Comparison of ENCODE assay signal across 9 cellular contexts in the genomic region with DNA sequence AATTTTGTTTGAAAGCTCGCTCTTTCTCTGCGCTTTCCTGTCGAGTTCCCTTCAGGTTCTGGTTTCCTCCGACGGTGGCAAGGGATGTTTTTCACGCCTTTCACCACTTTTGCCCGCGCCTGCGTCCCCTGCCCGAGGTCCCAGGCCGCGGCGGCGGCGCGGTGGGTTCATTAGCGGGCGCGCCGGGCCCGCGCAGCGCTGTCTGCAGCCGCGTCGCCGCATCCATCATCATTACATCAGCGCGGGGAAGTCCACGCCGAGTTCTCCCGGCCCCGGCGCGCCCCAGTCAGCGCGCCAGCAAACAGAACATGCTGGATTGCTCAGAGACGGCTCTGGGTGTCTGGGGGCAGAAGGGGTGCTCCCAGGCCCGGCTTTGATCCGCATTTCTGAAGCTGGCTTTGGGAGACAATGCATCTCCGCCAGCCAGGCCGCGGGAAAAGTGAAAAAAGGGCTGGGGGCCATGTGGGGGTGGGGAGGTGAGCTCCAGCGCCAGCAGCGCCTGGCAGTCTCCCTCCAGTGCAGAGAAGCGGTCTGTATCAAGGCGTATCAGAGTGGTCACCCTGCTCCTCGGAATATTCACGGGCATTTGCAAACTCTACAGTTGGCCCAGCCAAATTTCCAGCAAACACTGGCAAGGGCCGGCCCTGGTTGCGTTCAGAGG. TPM values are rescaled to one million over a fixed set of nuclear protein-coding genes. Genes with fewer than 3 reads are reported as not detected.
A peak's percentile ranks its signal among the peaks of the same experiment; 100 is the strongest.
DNase-seq lines count a peak whose midpoint lies in the region; ATAC-seq lines count a peak whose summit lies in the region.
"Had no signal": no experiment of that assay in that cellular context is flagged by ENCODE, and none has a peak within 500 bp of the region (broad histone marks: within the 10 kb centered on the region; RNA-seq: fewer than 3 reads in every experiment).

No MANE protein-coding gene starts in this region.

- no peaks in the 10 kb centered on the region for H3K9me3 ChIP-seq in iPS DF 6.9 (ENCODE audit: control insufficient read depth, insufficient read depth, low read length)

- no peak overlapping the region for H3K27ac ChIP-seq in iPS DF 6.9 (ENCODE audit: low read length)
- H3K27ac ChIP-seq: 22Rv1 had no signal

- H3K4me1 Mint-ChIP-seq in activated T-helper 1 cell treated with anti-CD3 and anti-CD28 coated beads, Interleukin-12 subunit alpha, Interleukin-12 subunit beta, Interleukin-2, Interleukin-4 antibody, amounts not matched to agents 30 ng/mL and 10 ng/mL and 1 ng/mL, durations not matched to agents 14 hours and 24 hours and 36 hours (ENCODE audit: low read depth) = peaks cover 5% of the 10 kb centered on the region

- peaks cover 2% of the 10 kb centered on the region; the same call in 1 of the 2 replicates for H3K4me1 ChIP-seq in iPS DF 6.9 (ENCODE audit: control insufficient read depth, insufficient read depth, low read length)

- no peaks in the 10 kb centered on the region for H3K27me3 ChIP-seq in iPS DF 6.9 (ENCODE audit: control insufficient read depth, insufficient read depth, low read length)

- no peaks in the 10 kb centered on the region for H3K36me3 Mint-ChIP-seq in activated T-helper 1 cell treated with anti-CD3 and anti-CD28 coated beads, Interleukin-12 subunit alpha, Interleukin-12 subunit beta, Interleukin-2, Interleukin-4 antibody, amounts not matched to agents 30 ng/mL and 10 ng/mL and 1 ng/mL, durations not matched to agents 14 hours and 24 hours and 36 hours (ENCODE audit: low read depth)

- no peaks in the 10 kb centered on the region for H3K36me3 ChIP-seq in iPS DF 6.9 (ENCODE audit: control insufficient read depth, insufficient read depth, low read length)

- H3K9me3 Mint-ChIP-seq in activated T-helper 1 cell treated with anti-CD3 and anti-CD28 coated beads, Interleukin-12 subunit alpha, Interleukin-12 subunit beta, Interleukin-2, Interleukin-4 antibody, amounts not matched to agents 30 ng/mL and 10 ng/mL and 1 ng/mL, durations not matched to agents 14 hours and 24 hours and 36 hours = no peaks in the 10 kb centered on the region

- peak overlapping the region; percentile 21 for H3K4me3 Mint-ChIP-seq in activated T-helper 1 cell treated with anti-CD3 and anti-CD28 coated beads, Interleukin-12 subunit alpha, Interleukin-12 subunit beta, Interleukin-2, Interleukin-4 antibody, amounts not matched to agents 30 ng/mL and 10 ng/mL and 1 ng/mL, durations not matched to agents 14 hours and 24 hours and 36 hours

- no peak overlapping the region for H3K27ac Mint-ChIP-seq in activated T-helper 1 cell treated with anti-CD3 and anti-CD28 coated beads, Interleukin-12 subunit alpha, Interleukin-12 subunit beta, Interleukin-2, Interleukin-4 antibody, amounts not matched to agents 30 ng/mL and 10 ng/mL and 1 ng/mL, durations not matched to agents 14 hours and 24 hours and 36 hours

- DNase-seq in DMS53 (lab: John Stamatoyannopoulos, UW) = peak; percentile 54
- no peak for DNase-seq in DMS53 treated with DMSO at 0.1 percent for 48 hours (lab: John Stamatoyannopoulos, UW; ENCODE audit: unreplicated experiment)
- no peak for DNase-seq in activated T-helper 1 cell treated with anti-CD3 and anti-CD28 coated beads, Interleukin-12 subunit alpha, Interleukin-12 subunit beta, Interleukin-2, Interleukin-4 antibody, amounts not matched to agents 30 ng/mL and 10 ng/mL and 1 ng/mL, durations not matched to agents 14 hours and 24 hours and 36 hours (ENCODE audit: low spot score)
- no peak for DNase-seq in iPS DF 6.9 (ENCODE audit: low read depth, low spot score)
- DNase-seq in stimulated activated naive CD8-positive, alpha-beta T cell treated with anti-CD3 and anti-CD28 coated beads, Interleukin-15, Interleukin-2, amounts not matched to agents 100 U/mL and 50 U/mL, for 24 hours = peak; percentile 17
- no peak for DNase-seq in cerebellar nuclear complex (lab: John Stamatoyannopoulos, UW)
- no peak for DNase-seq in RKO (ENCODE audit: low spot score)

- no CpG with 5 or more reads among the region's 51 CpGs for WGBS in iPS DF 6.9 (ENCODE audit: insufficient coverage, insufficient read length)

- no peak for ATAC-seq in stimulated activated naive CD8-positive, alpha-beta T cell treated with anti-CD3 and anti-CD28 coated beads, Interleukin-15, Interleukin-2, amounts not matched to agents 100 U/mL and 50 U/mL, for 24 hours
- ATAC-seq in HG03025 (IDR thresholded peaks at IDR 0.05; ENCODE audit: low FRiP score, unreplicated experiment) = no peak

- intact Hi-C loops in activated T-helper 1 cell treated with anti-CD3 and anti-CD28 coated beads, Interleukin-12 subunit alpha, Interleukin-12 subunit beta, Interleukin-2, Interleukin-4 antibody, amounts not matched to agents 30 ng/mL and 10 ng/mL and 1 ng/mL, durations not matched to agents 14 hours and 24 hours and 36 hours (cut with micrococcal nuclease) = no loop called here

- peaks cover 50% of the 10 kb centered on the region for H3K27me3 Mint-ChIP-seq in activated T-helper 1 cell treated with anti-CD3 and anti-CD28 coated beads, Interleukin-12 subunit alpha, Interleukin-12 subunit beta, Interleukin-2, Interleukin-4 antibody, amounts not matched to agents 30 ng/mL and 10 ng/mL and 1 ng/mL, durations not matched to agents 14 hours and 24 hours and 36 hours (ENCODE audit: insufficient read depth)

- H3K4me3 ChIP-seq in iPS DF 6.9 (ENCODE audit: low read length) = peak overlapping the region; percentile 25; the same call in 1 of the 2 replicates

RNA-seq across cellular contexts. Expression of a gene that starts 8.9 kb away (rescaled TPM):
- total RNA-seq in activated T-helper 1 cell treated with anti-CD3 and anti-CD28 coated beads, Interleukin-12 subunit alpha, Interleukin-12 subunit beta, Interleukin-2, Interleukin-4 antibody, amounts not matched to agents 30 ng/mL and 10 ng/mL and 1 ng/mL, durations not matched to agents 14 hours and 24 hours and 36 hours = not detected in 2 replicates

Comparison
In these comparisons a context has a peak if more than half of its experiments do, and no peak if none do; other contexts are left out.
1. DNase-seq: peak in DMS53 (single experiment) and stimulated activated naive CD8-positive, alpha-beta T cell treated with anti-CD3 and anti-CD28 coated beads, Interleukin-15, Interleukin-2, amounts not matched to agents 100 U/mL and 50 U/mL, for 24 hours (single experiment); none in DMS53 treated with DMSO at 0.1 percent for 48 hours (single experiment), activated T-helper 1 cell treated with anti-CD3 and anti-CD28 coated beads, Interleukin-12 subunit alpha, Interleukin-12 subunit beta, Interleukin-2, Interleukin-4 antibody, amounts not matched to agents 30 ng/mL and 10 ng/mL and 1 ng/mL, durations not matched to agents 14 hours and 24 hours and 36 hours (single experiment), iPS DF 6.9 (single experiment), cerebellar nuclear complex (0 of 2) and RKO (single experiment).